7 cellular contexts compared by ENCODE assay signal in the genomic region with DNA sequence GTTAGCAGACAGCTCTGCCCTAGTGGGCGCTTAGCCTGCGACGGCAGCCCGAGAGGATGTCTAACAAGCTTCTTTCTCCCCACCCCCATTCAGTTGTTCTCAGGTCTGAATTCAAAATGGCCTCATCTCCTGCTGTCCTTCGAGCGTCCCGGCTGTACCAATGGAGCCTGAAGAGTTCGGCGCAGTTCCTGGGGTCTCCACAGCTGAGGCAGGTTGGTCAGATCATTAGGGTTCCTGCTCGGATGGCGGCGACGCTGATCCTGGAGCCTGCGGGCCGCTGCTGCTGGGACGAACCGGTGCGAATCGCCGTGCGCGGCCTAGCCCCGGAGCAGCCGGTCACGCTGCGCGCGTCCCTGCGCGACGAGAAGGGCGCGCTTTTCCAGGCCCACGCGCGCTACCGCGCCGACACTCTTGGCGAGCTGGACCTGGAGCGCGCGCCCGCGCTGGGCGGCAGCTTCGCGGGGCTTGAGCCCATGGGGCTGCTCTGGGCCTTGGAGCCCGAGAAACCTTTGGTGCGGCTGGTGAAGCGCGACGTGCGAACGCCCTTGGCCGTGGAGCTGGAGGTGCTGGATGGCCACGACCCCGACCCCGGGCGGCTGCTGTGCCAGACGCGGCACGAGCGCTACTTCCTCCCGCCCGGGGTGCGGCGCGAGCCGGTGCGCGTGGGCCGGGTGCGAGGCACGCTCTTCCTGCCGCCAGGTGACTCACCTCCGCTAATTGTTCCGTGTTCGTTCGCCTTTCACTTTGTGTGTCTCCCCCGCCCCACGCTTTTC. TPM values are rescaled to one million over a fixed set of nuclear protein-coding genes. Genes with fewer than 3 reads are reported as not detected.
DNase-seq lines count a peak whose midpoint lies in the region; ATAC-seq and TF ChIP-seq lines count a peak whose summit lies in the region.
"Not testable (repeated sequence)": the region's sequence is repeated elsewhere in the genome, so short reads cannot be mapped to it uniquely, and the experiment has no call there.

A gene with protein sequence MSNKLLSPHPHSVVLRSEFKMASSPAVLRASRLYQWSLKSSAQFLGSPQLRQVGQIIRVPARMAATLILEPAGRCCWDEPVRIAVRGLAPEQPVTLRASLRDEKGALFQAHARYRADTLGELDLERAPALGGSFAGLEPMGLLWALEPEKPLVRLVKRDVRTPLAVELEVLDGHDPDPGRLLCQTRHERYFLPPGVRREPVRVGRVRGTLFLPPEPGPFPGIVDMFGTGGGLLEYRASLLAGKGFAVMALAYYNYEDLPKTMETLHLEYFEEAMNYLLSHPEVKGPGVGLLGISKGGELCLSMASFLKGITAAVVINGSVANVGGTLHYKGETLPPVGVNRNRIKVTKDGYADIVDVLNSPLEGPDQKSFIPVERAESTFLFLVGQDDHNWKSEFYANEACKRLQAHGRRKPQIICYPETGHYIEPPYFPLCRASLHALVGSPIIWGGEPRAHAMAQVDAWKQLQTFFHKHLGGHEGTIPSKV (plus strand): TSS at position 29 of the 773 bp plus-strand sequence. CDS start 28 bp downstream, at position 57.

- WGBS in sigmoid colon, 2 donors, result 0 to 1% methylated on average over 82 of the region's 82 CpGs

- not testable (repeated sequence) for H3K9me3 ChIP-seq in sigmoid colon

- peak; percentile 59 for ATAC-seq in HG03045 (IDR thresholded peaks at IDR 0.05; ENCODE audit: unreplicated experiment)

- not testable (repeated sequence) for TF ChIP-seq CTCF in VCaP (conservative IDR thresholded peaks at IDR 0.05)
- peak in 1 of 4 experiments; percentile 14 for TF ChIP-seq CTCF in sigmoid colon (IDR thresholded peaks at IDR 0.05)

- TF ChIP-seq EP300 in sigmoid colon (IDR thresholded peaks at IDR 0.05), result not testable (repeated sequence)

- intact Hi-C loops in sigmoid colon (cut with DNase I), result loop anchor here (5.0 kb wide), 2 partner anchors 42 to 62 kb away; no protein-coding TSS in a partner anchor

- peak; percentile 46 for TF ChIP-seq POLR2A in GM15510 (IDR thresholded peaks at IDR 0.05; ENCODE audit: borderline replicate concordance, extremely low read depth, insufficient read length)
- TF ChIP-seq POLR2A in sigmoid colon (IDR thresholded peaks at IDR 0.05), result peak; percentile 44 to 50

- H3K27ac ChIP-seq in VCaP (peak within 1 kb of the TSS; percentile 82), sigmoid colon (peak within 1 kb of the TSS; percentile 86 to 97 (median 92))

- peak; percentile 92 for DNase-seq in NCI-H2171 treated with DMSO at 0.1 percent for 48 hours (lab: John Stamatoyannopoulos, UW)
- DNase-seq in brain pericyte (ENCODE audit: low read depth, low spot score), result peak; percentile 74
- DNase-seq in sigmoid colon, result peak; percentile 97

- not testable (repeated sequence) for H3K27me3 ChIP-seq in sigmoid colon

- H3K4me3 ChIP-seq in iPS-11a (ENCODE audit: low read depth, low read length), result peak within 1 kb of the TSS; percentile 70
- peak within 1 kb of the TSS; percentile 55 to 82 (median 68) for H3K4me3 ChIP-seq in sigmoid colon

- not testable (repeated sequence) for H3K36me3 ChIP-seq in sigmoid colon

- peaks cover 0 to 39% (median 6%) of the 10 kb centered on the region in 4 donors for H3K4me1 ChIP-seq in sigmoid colon

RNA-seq across cellular contexts. Expression of the gene that starts here (rescaled TPM):
- total RNA-seq in sigmoid colon, result 100 to 1,000 TPM in 2 of 4 donors, 10 to 100 TPM in 2; 44.7 to 125 (median 99.0) TPM
- polyA plus RNA-seq in sigmoid colon, result 10 to 100 TPM; 19.2 to 36.8 (median 22.9) TPM

Comparison
In these comparisons a context has a peak if more than half of its experiments do, and no peak if none do; other contexts are left out.
1. Peak in every context shown above with its lines: DNase-seq, ATAC-seq, H3K4me3 ChIP-seq and H3K27ac ChIP-seq.